12 cellular contexts compared by ENCODE assay signal in genomic region chr6:132020138-132020551, GRCh38.
DNase-seq lines count a peak whose midpoint lies in the region; ATAC-seq and TF ChIP-seq lines count a peak whose summit lies in the region.
"Had no signal": no experiment of that assay in that cellular context is flagged by ENCODE, and none has a peak within 500 bp of the region (broad histone marks: within the 10 kb centered on the region; RNA-seq: fewer than 3 reads in every experiment).

No MANE protein-coding gene starts in this region.

- H3K27me3 ChIP-seq in MG63 (no peaks in the 10 kb centered on the region), testis (no peaks in the 10 kb centered on the region), WERI-Rb-1 (ENCODE audit: insufficient read depth, low read depth, severe bottlenecking) (peaks cover 44% of the 10 kb centered on the region)
- H3K27me3 ChIP-seq: thyroid gland had no signal

- H3K36me3 ChIP-seq in MG63 (no peaks in the 10 kb centered on the region), mucosa of descending colon (ENCODE audit: low read depth) (no peaks in the 10 kb centered on the region), testis (ENCODE audit: low read depth, missing control alignments) (no peaks in the 10 kb centered on the region), WERI-Rb-1 (no peaks in the 10 kb centered on the region)
- H3K36me3 ChIP-seq: thyroid gland had no signal

- peak overlapping the region; percentile 22 to 73 for H3K27ac ChIP-seq in testis
- no peak overlapping the region for H3K27ac ChIP-seq in WERI-Rb-1
- H3K27ac ChIP-seq: thyroid gland had no signal

- 41 to 43% methylated on average over 6 of the region's 6 CpGs for WGBS in testis, 2 donors

- no peak for TF ChIP-seq CTCF in epithelial cell of esophagus (IDR thresholded peaks at IDR 0.05; ENCODE audit: insufficient read depth, low read depth, low read length, missing control alignments)
- TF ChIP-seq CTCF in mucosa of descending colon (IDR thresholded peaks at IDR 0.05) = no peak
- no peak for TF ChIP-seq CTCF in testis (IDR thresholded peaks at IDR 0.05)
- TF ChIP-seq CTCF in WERI-Rb-1 (IDR thresholded peaks at IDR 0.05; ENCODE audit: low read depth, low read length) = no peak

- H3K4me3 ChIP-seq in MG63 (no peak overlapping the region), epithelial cell of esophagus (ENCODE audit: low read length) (no peak overlapping the region), mucosa of descending colon (no peak overlapping the region), testis (no peak overlapping the region), WERI-Rb-1 (ENCODE audit: low read depth, low read length) (no peak overlapping the region)
- H3K4me3 ChIP-seq: thyroid gland had no signal

- ATAC-seq in mucosa of descending colon (peak; percentile 43), GM21528 (IDR thresholded peaks at IDR 0.05; ENCODE audit: low FRiP score, unreplicated experiment) (no peak)

- DNase-seq in MG63 = peak; percentile 63
- peak; percentile 8 for DNase-seq in epithelial cell of esophagus (ENCODE audit: low read depth)
- DNase-seq in mucosa of descending colon = peak in 1 of 3 donors; percentile 40
- DNase-seq in testis = peak; percentile 36
- DNase-seq in WERI-Rb-1 = no peak
- no peak for DNase-seq in NK-92 (lab: John Stamatoyannopoulos, UW; ENCODE audit: unreplicated experiment)
- DNase-seq in T-helper 2 cell = no peak
- DNase-seq: kidney glomerular epithelial cell; MM.1S; stimulated activated CD4-positive, alpha-beta T cell treated with anti-CD3 and anti-CD28 coated beads, Interleukin-1b, Interleukin-23, amount 100 ng/mL, for 48 hours had no signal

- no peak for TF ChIP-seq POLR2A in testis (IDR thresholded peaks at IDR 0.05)

- intact Hi-C loops in mucosa of descending colon (cut with DNase I, micrococcal nuclease) = no loop called here
- intact Hi-C loops in testis (cut with DNase I; ENCODE audit: low total_unique reads) = no loop called here

- H3K9me3 ChIP-seq in MG63 (no peaks in the 10 kb centered on the region), mucosa of descending colon (no peaks in the 10 kb centered on the region), testis (no peaks in the 10 kb centered on the region), WERI-Rb-1 (ENCODE audit: severe bottlenecking) (peaks cover 4% of the 10 kb centered on the region)
- H3K9me3 ChIP-seq: thyroid gland had no signal

- H3K4me1 ChIP-seq in mucosa of descending colon (ENCODE audit: low read depth) = no peaks in the 10 kb centered on the region
- H3K4me1 ChIP-seq in testis = peaks cover 8% of the 10 kb centered on the region
- H3K4me1 ChIP-seq: thyroid gland had no signal

Comparison
In these comparisons a context has a peak if more than half of its experiments do, and no peak if none do; other contexts are left out.
1. DNase-seq: peak in MG63 (single experiment), epithelial cell of esophagus (single experiment) and testis (single experiment); none in WERI-Rb-1 (single experiment), NK-92 (single experiment) and T-helper 2 cell (0 of 5).